Comparison of ENCODE assay signal across 8 cellular contexts in genomic region chr17:62479895-62480253, GRCh38. TPM values are rescaled to one million over a fixed set of nuclear protein-coding genes. Genes with fewer than 3 reads are reported as not detected.
DNase-seq lines count a peak whose midpoint lies in the region; ATAC-seq, FAIRE-seq and TF ChIP-seq lines count a peak whose summit lies in the region.
"Not testable (repeated sequence)": the region's sequence is repeated elsewhere in the genome, so short reads cannot be mapped to it uniquely, and the experiment has no call there.

No MANE protein-coding gene starts in this region.

- H2AFZ ChIP-seq in IMR-90 (replicated peaks; ENCODE audit: low read length, poor library complexity): not testable (repeated sequence)
- peak overlapping the region; percentile 59 for H2AFZ ChIP-seq in neuronal stem cell (ENCODE audit: low read length)

- peak overlapping the region; percentile 94 to 98 (median 97) for H3K27ac Mint-ChIP-seq in CD4-positive, CD25-positive, alpha-beta regulatory T cell
- peak overlapping the region; percentile 96 for H3K27ac Mint-ChIP-seq in activated naive CD4-positive, alpha-beta T cell treated with anti-CD3 and anti-CD28 coated beads, Interleukin-2, amount 10 ng/mL, durations not matched to agents 7 days and 5 days

- H3K4me3 ChIP-seq in CD4-positive, CD25-positive, alpha-beta regulatory T cell (ENCODE audit: low read depth, low read length): peak overlapping the region; percentile 66
- peak overlapping the region; percentile 89 for H3K4me3 ChIP-seq in IMR-90 (ENCODE audit: insufficient read depth, low read depth, low read length)
- H3K4me3 ChIP-seq in endocrine pancreas (ENCODE audit: control insufficient read depth, insufficient read depth, low read length): peak overlapping the region; percentile 82
- peak overlapping the region; percentile 58 to 71 for H3K4me3 ChIP-seq in kidney (ENCODE audit: low read length in 2 of 2)
- H3K4me3 ChIP-seq in neuronal stem cell (ENCODE audit: low read length in 2 of 2): peak overlapping the region; percentile 66 to 85
- peak overlapping the region; percentile 85 for H3K4me3 ChIP-seq in thymus (ENCODE audit: low read length)

- H3K56ac ChIP-seq in IMR-90 (ENCODE audit: extremely low read depth, insufficient read depth, low read length): peak overlapping the region; percentile 79

- H2BK15ac ChIP-seq in IMR-90 (ENCODE audit: low read depth, low read length); neuronal stem cell (ENCODE audit: low read length): not testable (repeated sequence)

- not testable (repeated sequence) for TF ChIP-seq RAD21 in IMR-90 (IDR thresholded peaks at IDR 0.05; ENCODE audit: low read length)

- H3K4ac ChIP-seq in IMR-90 (ENCODE audit: low read depth, low read length): peak overlapping the region; percentile 71
- not testable (repeated sequence) for H3K4ac ChIP-seq in neuronal stem cell (ENCODE audit: low read length)

- H2AK9ac ChIP-seq in IMR-90 (replicated peaks; ENCODE audit: low read depth, low read length, poor library complexity): not testable (repeated sequence)

- not testable (repeated sequence) for H3K36me3 Mint-ChIP-seq in CD4-positive, CD25-positive, alpha-beta regulatory T cell
- peaks cover 22% of the 10 kb centered on the region for H3K36me3 Mint-ChIP-seq in activated naive CD4-positive, alpha-beta T cell treated with anti-CD3 and anti-CD28 coated beads, Interleukin-2, amount 10 ng/mL, durations not matched to agents 7 days and 5 days

- H3K9ac ChIP-seq in IMR-90 (ENCODE audit: low read depth, low read length): peak overlapping the region; percentile 95
- H3K9ac ChIP-seq in endocrine pancreas (ENCODE audit: control insufficient read depth, insufficient read depth, low read length): peak overlapping the region; percentile 72
- H3K9ac ChIP-seq in kidney (ENCODE audit: low read length in 2 of 2): peak overlapping the region; percentile 55 to 73
- not testable (repeated sequence) for H3K9ac ChIP-seq in neuronal stem cell (ENCODE audit: low read depth, low read length, poor library complexity)

- TF ChIP-seq CTCF in IMR-90 (conservative IDR thresholded peaks at IDR 0.05; ENCODE audit: low read depth, low read length); kidney (IDR thresholded peaks at IDR 0.05; ENCODE audit: borderline replicate concordance, extremely low read depth, insufficient read depth): not testable (repeated sequence)

- peak overlapping the region; percentile 32 for H4K91ac ChIP-seq in IMR-90 (ENCODE audit: insufficient read depth, low read depth, low read length)
- H4K91ac ChIP-seq in neuronal stem cell (ENCODE audit: low read depth, low read length, poor library complexity): not testable (repeated sequence)

- peak; percentile 44 for FAIRE-seq in RCC 7860 (lab: Jason Lieb, UNC)
- FAIRE-seq in kidney (lab: Jason Lieb, UNC): not testable (repeated sequence)

- dilution Hi-C loops in IMR-90 (cut with HindIII; ENCODE audit: low sequenced_read_pairs, unreplicated experiment): not testable (repeated sequence)

- H3K79me1 ChIP-seq in IMR-90 (ENCODE audit: low read depth in 1 of 2, low read length in 2 of 2): peaks cover 10 to 21% of the 10 kb centered on the region in 2 experiments
- H3K79me1 ChIP-seq in neuronal stem cell (ENCODE audit: low read depth, low read length): not testable (repeated sequence)

- H3K4me2 ChIP-seq in IMR-90 (ENCODE audit: low read depth, low read length): peak overlapping the region; percentile 90
- H3K4me2 ChIP-seq in neuronal stem cell (ENCODE audit: insufficient read depth, low read length, poor library complexity, severe bottlenecking): peak overlapping the region; percentile 54

- POLR2A ChIA-PET in IMR-90 (lab: Charles Lee; ENCODE audit: unreplicated experiment): not testable (repeated sequence)

- not testable (repeated sequence) for DNase-seq in CD4-positive, CD25-positive, alpha-beta regulatory T cell; IMR-90; RCC 7860 (ENCODE audit: low spot score); activated naive CD4-positive, alpha-beta T cell treated with anti-CD3 and anti-CD28 coated beads, Interleukin-2, amount 10 ng/mL, durations not matched to agents 7 days and 5 days; kidney; neuronal stem cell (ENCODE audit: low spot score)

- H3K23ac ChIP-seq in IMR-90 (ENCODE audit: low read depth, low read length): peak overlapping the region; percentile 67
- H3K23ac ChIP-seq in neuronal stem cell (ENCODE audit: low read depth, low read length, poor library complexity): not testable (repeated sequence)

- H3K9me1 ChIP-seq in IMR-90 (ENCODE audit: insufficient read depth, low read length): not testable (repeated sequence)

- CTCF ChIA-PET in IMR-90 (lab: Yijun Ruan, JAX); activated naive CD4-positive, alpha-beta T cell treated with anti-CD3 and anti-CD28 coated beads, Interleukin-2, amount 10 ng/mL, durations not matched to agents 7 days and 5 days (lab: Charles Lee): not testable (repeated sequence)

- H2BK20ac ChIP-seq in IMR-90 (ENCODE audit: low read depth, low read length): not testable (repeated sequence)

- not testable (repeated sequence) for H3K9me3 ChIP-seq in CD4-positive, CD25-positive, alpha-beta regulatory T cell (ENCODE audit: control insufficient read depth in 2 of 2, low read length in 2 of 2); IMR-90 (ENCODE audit: control insufficient read depth, insufficient read depth, low read length); endocrine pancreas (ENCODE audit: control insufficient read depth, low read length); kidney (ENCODE audit: control insufficient read depth in 1 of 2, low read length in 2 of 2); neuronal stem cell (replicated peaks in 1 of 2; ENCODE audit: control insufficient read depth in 2 of 2, insufficient read depth in 1 of 2, low read depth in 1 of 2, low read length in 2 of 2); thymus (ENCODE audit: control insufficient read depth)

- H4K8ac ChIP-seq in IMR-90 (ENCODE audit: low read depth in 2 of 2, low read length in 2 of 2): peak overlapping the region; percentile 54 to 62; a peak in 3 of 4 replicates
- H4K8ac ChIP-seq in neuronal stem cell (ENCODE audit: low read depth, low read length): not testable (repeated sequence)

- H2BK5ac ChIP-seq in IMR-90 (ENCODE audit: low read depth, low read length, poor library complexity, severe bottlenecking): peak overlapping the region; percentile 60
- H2BK5ac ChIP-seq in neuronal stem cell (ENCODE audit: low read length): not testable (repeated sequence)

- peaks cover 16 to 59% (median 39%) of the 10 kb centered on the region in 4 donors for H3K4me1 Mint-ChIP-seq in CD4-positive, CD25-positive, alpha-beta regulatory T cell
- peaks cover 44% of the 10 kb centered on the region for H3K4me1 Mint-ChIP-seq in activated naive CD4-positive, alpha-beta T cell treated with anti-CD3 and anti-CD28 coated beads, Interleukin-2, amount 10 ng/mL, durations not matched to agents 7 days and 5 days

- H3K4me3 Mint-ChIP-seq in CD4-positive, CD25-positive, alpha-beta regulatory T cell: peak overlapping the region; percentile 91 to 95 (median 94)
- H3K4me3 Mint-ChIP-seq in activated naive CD4-positive, alpha-beta T cell treated with anti-CD3 and anti-CD28 coated beads, Interleukin-2, amount 10 ng/mL, durations not matched to agents 7 days and 5 days: peak overlapping the region; percentile 92

- not testable (repeated sequence) for H3K9me3 Mint-ChIP-seq in CD4-positive, CD25-positive, alpha-beta regulatory T cell; activated naive CD4-positive, alpha-beta T cell treated with anti-CD3 and anti-CD28 coated beads, Interleukin-2, amount 10 ng/mL, durations not matched to agents 7 days and 5 days

- WGBS in IMR-90 (ENCODE audit: extremely low coverage in 2 of 2, insufficient read length in 1 of 2), 2 experiments: no CpG with 5 or more reads among the region's 5 CpGs
- no CpG with 5 or more reads among the region's 5 CpGs for WGBS in neuronal stem cell (ENCODE audit: extremely low coverage in 2 of 2, insufficient read length in 2 of 2, insufficient replicate concordance in 1 of 2), 2 donors
- 14% methylated on average over 5 of the region's 5 CpGs for WGBS in thymus

- not testable (repeated sequence) for H3K27me3 ChIP-seq in CD4-positive, CD25-positive, alpha-beta regulatory T cell (ENCODE audit: control insufficient read depth, insufficient read depth, low read length); IMR-90 (ENCODE audit: control insufficient read depth, insufficient read depth, low read length); endocrine pancreas (ENCODE audit: control insufficient read depth, insufficient read depth, low read length); neuronal stem cell (ENCODE audit: control insufficient read depth in 3 of 3, insufficient read depth in 3 of 3, low read depth in 1 of 3, low read length in 3 of 3); thymus (ENCODE audit: control insufficient read depth, insufficient read depth)

- not testable (repeated sequence) for H2AK5ac ChIP-seq in IMR-90 (ENCODE audit: low read depth, low read length); neuronal stem cell (ENCODE audit: low read depth, low read length)

- intact Hi-C loops in IMR-90 (cut with micrococcal nuclease); kidney (cut with DNase I): not testable (repeated sequence)

- not testable (repeated sequence) for H2BK120ac ChIP-seq in IMR-90 (ENCODE audit: low read depth, low read length); neuronal stem cell (ENCODE audit: low read depth, low read length)

- in situ Hi-C loops in IMR-90 (cut with MboI; ENCODE audit: low sequenced_read_pairs): not testable (repeated sequence)

- not testable (repeated sequence) for H2BK12ac ChIP-seq in neuronal stem cell (ENCODE audit: low read length)

- peak overlapping the region; percentile 89 for H4K5ac ChIP-seq in IMR-90 (ENCODE audit: low read depth, low read length)

- not testable (repeated sequence) for H3K27me3 Mint-ChIP-seq in CD4-positive, CD25-positive, alpha-beta regulatory T cell; activated naive CD4-positive, alpha-beta T cell treated with anti-CD3 and anti-CD28 coated beads, Interleukin-2, amount 10 ng/mL, durations not matched to agents 7 days and 5 days

- H4K20me1 ChIP-seq in IMR-90 (ENCODE audit: insufficient read depth, low read length): not testable (repeated sequence)

- peak overlapping the region; percentile 83 for H3K14ac ChIP-seq in IMR-90 (replicated peaks; ENCODE audit: low read depth, low read length)
- not testable (repeated sequence) for H3K14ac ChIP-seq in neuronal stem cell (ENCODE audit: low read length)

- not testable (repeated sequence) for TF ChIP-seq POLR2A in IMR-90 (IDR thresholded peaks at IDR 0.05; ENCODE audit: low read depth, low read length)

- H3K27ac ChIP-seq in CD4-positive, CD25-positive, alpha-beta regulatory T cell (ENCODE audit: insufficient read depth, low read length, poor library complexity, severe bottlenecking): peak overlapping the region; percentile 72
- H3K27ac ChIP-seq in IMR-90 (ENCODE audit: insufficient read depth, low read length) (peak overlapping the region; percentile 81), kidney (ENCODE audit: low read depth in 2 of 2, low read length in 2 of 2) (peak overlapping the region; percentile 60 to 82), neuronal stem cell (replicated peaks; ENCODE audit: low read length) (peak overlapping the region; percentile 20), thymus (ENCODE audit: low read depth) (peak overlapping the region; percentile 85)

- H3K18ac ChIP-seq in IMR-90 (ENCODE audit: low read depth, low read length): peak overlapping the region; percentile 38
- H3K18ac ChIP-seq in neuronal stem cell (ENCODE audit: low read length): not testable (repeated sequence)

- not testable (repeated sequence) for H3K4me1 ChIP-seq in CD4-positive, CD25-positive, alpha-beta regulatory T cell (ENCODE audit: control insufficient read depth, insufficient read depth, low read length, poor library complexity, severe bottlenecking); IMR-90 (ENCODE audit: control insufficient read depth, insufficient read depth, low read length); endocrine pancreas (ENCODE audit: control insufficient read depth, insufficient read depth, low read length); kidney (ENCODE audit: control insufficient read depth in 1 of 2, insufficient read depth in 1 of 2, low read depth in 1 of 2, low read length in 2 of 2); neuronal stem cell (ENCODE audit: control insufficient read depth in 2 of 2, insufficient read depth in 1 of 2, low read depth in 1 of 2, low read length in 2 of 2); thymus (ENCODE audit: control insufficient read depth, insufficient read depth, low read length)

- BruUV-seq in IMR-90 (replicated peaks; lab: Mats Ljungman, UMichigan): not testable (repeated sequence)

- not testable (repeated sequence) for ATAC-seq in CD4-positive, CD25-positive, alpha-beta regulatory T cell (ENCODE audit: low read depth in 2 of 2); IMR-90 (ENCODE audit: low read depth)

- H3K36me3 ChIP-seq in CD4-positive, CD25-positive, alpha-beta regulatory T cell (ENCODE audit: control insufficient read depth, insufficient read depth, low read length); IMR-90 (ENCODE audit: control insufficient read depth, insufficient read depth, low read length); endocrine pancreas (ENCODE audit: control insufficient read depth, insufficient read depth, low read length); kidney (ENCODE audit: control insufficient read depth in 1 of 2, insufficient read depth in 2 of 2, low read length in 2 of 2); thymus (ENCODE audit: control insufficient read depth, insufficient read depth): not testable (repeated sequence)
- H3K36me3 ChIP-seq in neuronal stem cell (replicated peaks in 1 of 2; ENCODE audit: control insufficient read depth in 2 of 2, insufficient read depth in 2 of 2, low read length in 2 of 2): peaks cover 2 to 35% of the 10 kb centered on the region in 2 donors

RNA-seq across cellular contexts. Expression of gene TLK2, which starts 1.2 kb away (rescaled TPM):
- 89.5 TPM for total RNA-seq in CD4-positive, CD25-positive, alpha-beta regulatory T cell
- polyA plus RNA-seq in CD4-positive, CD25-positive, alpha-beta regulatory T cell: 10 to 100 TPM in 2 of 4 donors, 1 to 10 TPM in 2; 6.9 to 13.4 (median 10.2) TPM
- 35.7 and 42.2 TPM in 2 replicates for total RNA-seq in IMR-90 (2012; rRNA removed)
- 34.2 and 39.4 TPM in 2 replicates for polyA plus RNA-seq in IMR-90 (2012; rRNA removed)
- 12.8 and 13.6 TPM in 2 replicates for polyA plus RNA-seq in IMR-90 (2012; cell fraction: cytosol; rRNA removed)
- polyA plus RNA-seq in IMR-90 (2012; cell fraction: nucleus; rRNA removed; ENCODE audit: low replicate concordance): 6.6 and 45.8 TPM in 2 replicates
- total RNA-seq in kidney: 43.0 TPM
- polyA plus RNA-seq in kidney (ENCODE audit: insufficient read depth, low read depth, low replicate concordance): 15.6 TPM
- polyA plus RNA-seq in neuronal stem cell (2013, experiment 1 of 2): 47.9 TPM
- 49.3 TPM for polyA plus RNA-seq in neuronal stem cell (2013, experiment 2 of 2)
- 18.7 TPM for polyA plus RNA-seq in thymus

RNA-seq across cellular contexts. Expression of gene METTL2A, which starts 56.2 kb away (rescaled TPM):
- total RNA-seq in CD4-positive, CD25-positive, alpha-beta regulatory T cell: 10.4 TPM
- 10 to 100 TPM; 10.6 to 12.9 (median 12.4) TPM for polyA plus RNA-seq in CD4-positive, CD25-positive, alpha-beta regulatory T cell
- total RNA-seq in IMR-90 (2012; rRNA removed) (24.6 and 28.9 TPM in 2 replicates), kidney (20.1 TPM)
- polyA plus RNA-seq in IMR-90 (2012; rRNA removed) (10.8 and 12.0 TPM in 2 replicates), kidney (ENCODE audit: insufficient read depth, low read depth, low replicate concordance) (13.1 TPM), thymus (9.8 TPM)
- 3.6 and 6.0 TPM in 2 replicates for polyA plus RNA-seq in IMR-90 (2012; cell fraction: cytosol; rRNA removed)
- polyA plus RNA-seq in IMR-90 (2012; cell fraction: nucleus; rRNA removed; ENCODE audit: low replicate concordance): 1.7 and 5.0 TPM in 2 replicates
- polyA plus RNA-seq in neuronal stem cell (2013, experiment 1 of 2): 30.0 TPM
- 30.3 TPM for polyA plus RNA-seq in neuronal stem cell (2013, experiment 2 of 2)

Comparison
In these comparisons a context has a peak if more than half of its experiments do, and no peak if none do; other contexts are left out.
1. H3K27ac ChIP-seq: peak in every context shown above with its lines; median percentile 85 in thymus; 81 in IMR-90; 72 in CD4-positive, CD25-positive, alpha-beta regulatory T cell; 71 in kidney; 20 in neuronal stem cell.